Comparison of ENCODE assay signal across 9 cellular contexts in the genomic region with DNA sequence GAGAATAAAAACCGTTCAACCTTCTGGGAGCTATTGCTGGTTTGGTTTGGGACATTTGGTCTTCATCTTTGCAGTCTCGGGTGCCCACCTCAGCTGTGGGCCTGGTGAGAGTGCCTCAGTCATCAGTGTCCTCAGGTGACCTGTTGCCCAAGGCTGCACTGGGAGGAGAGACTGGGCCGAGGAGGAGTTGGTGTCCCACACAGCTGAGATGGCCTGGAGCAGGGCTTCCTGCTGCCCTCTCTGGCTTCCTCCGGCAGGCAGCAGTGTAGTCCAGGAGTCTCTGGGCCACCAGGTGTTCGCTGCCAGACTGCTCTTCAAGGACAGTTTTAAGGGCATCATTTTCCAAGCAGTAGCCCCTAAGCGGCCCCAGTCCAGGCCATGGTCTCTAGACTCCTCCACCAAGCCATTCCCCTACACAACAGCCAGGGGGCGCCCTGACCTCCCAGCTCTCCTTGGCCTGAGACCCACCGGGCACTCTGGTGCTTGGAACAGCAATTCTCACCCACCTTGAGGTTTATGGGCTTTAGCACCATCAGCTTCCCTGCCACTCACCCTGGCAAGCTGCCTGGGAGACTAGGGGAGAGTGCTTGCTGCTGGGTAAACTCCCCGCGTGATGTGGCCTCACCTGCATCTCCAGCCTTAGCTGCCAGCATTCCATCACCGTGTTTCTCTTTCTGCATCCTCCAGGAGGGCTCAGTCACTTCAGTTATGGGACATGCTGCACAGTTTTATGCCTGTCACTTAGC. TPM values are rescaled to one million over a fixed set of nuclear protein-coding genes. Genes with fewer than 3 reads are reported as not detected.
A peak's percentile ranks its signal among the peaks of the same experiment; 100 is the strongest.
DNase-seq lines count a peak whose midpoint lies in the region; ATAC-seq, FAIRE-seq and TF ChIP-seq lines count a peak whose summit lies in the region.
"Had no signal": no experiment of that assay in that cellular context is flagged by ENCODE, and none has a peak within 500 bp of the region (broad histone marks: within the 10 kb centered on the region; RNA-seq: fewer than 3 reads in every experiment).

No MANE protein-coding gene starts in this region.

- peak overlapping the region; percentile 24 for H3K27ac Mint-ChIP-seq in dendritic cell treated with granulocyte-macrophage colony-stimulating factor and Interleukin-4, amounts not matched to agents 40 ng/mL and 50 ng/mL, for 4 days

- DNase-seq in D721Med (ENCODE audit: insufficient read length, low spot score): no peak
- peak; percentile 52 for DNase-seq in mesenchymal stem cell
- DNase-seq in tibial nerve (ENCODE audit: low spot score in 2 of 2): no peak

- no peak overlapping the region for H3K14ac ChIP-seq in mesenchymal stem cell (ENCODE audit: low read length in 2 of 2)

- ATAC-seq in activated CD4-positive, CD25-positive, alpha-beta regulatory T cell treated with anti-CD3 and anti-CD28 coated beads, Interleukin-2, amount 50 U/mL, for 24 hours: peak; percentile 64 to 76
- ATAC-seq in HG03135 (IDR thresholded peaks at IDR 0.05; ENCODE audit: unreplicated experiment) (no peak), HG03457 (IDR thresholded peaks at IDR 0.05; ENCODE audit: unreplicated experiment) (no peak)

- peaks cover 95% of the 10 kb centered on the region for H3K36me3 Mint-ChIP-seq in dendritic cell treated with granulocyte-macrophage colony-stimulating factor and Interleukin-4, amounts not matched to agents 40 ng/mL and 50 ng/mL, for 4 days (ENCODE audit: low read depth)

- H2BK120ac ChIP-seq in mesenchymal stem cell (ENCODE audit: low read depth, low read length): no peak overlapping the region

- H3K27me3 ChIP-seq in mesenchymal stem cell (ENCODE audit: control insufficient read depth in 1 of 2, insufficient read depth in 1 of 2, low read length in 2 of 2) (no peaks in the 10 kb centered on the region), tibial nerve (no peaks in the 10 kb centered on the region)

- peaks cover 29% of the 10 kb centered on the region for H3K79me1 ChIP-seq in mesenchymal stem cell (replicated peaks; ENCODE audit: low read length, poor library complexity, severe bottlenecking)

- 70% methylated on average over 11 of the region's 11 CpGs for WGBS in mesenchymal stem cell
- WGBS in tibial nerve, 2 donors: 52 to 63% methylated on average over 10 to 11 of the region's 11 CpGs

- no peaks in the 10 kb centered on the region for H3K9me3 Mint-ChIP-seq in dendritic cell treated with granulocyte-macrophage colony-stimulating factor and Interleukin-4, amounts not matched to agents 40 ng/mL and 50 ng/mL, for 4 days

- no peak overlapping the region for H3K27ac ChIP-seq in mesenchymal stem cell (ENCODE audit: low read length, poor library complexity, severe bottlenecking)
- no peak overlapping the region for H3K27ac ChIP-seq in tibial nerve

- no peaks in the 10 kb centered on the region for H3K27me3 Mint-ChIP-seq in dendritic cell treated with granulocyte-macrophage colony-stimulating factor and Interleukin-4, amounts not matched to agents 40 ng/mL and 50 ng/mL, for 4 days

- no peak overlapping the region for H3K23ac ChIP-seq in mesenchymal stem cell (ENCODE audit: low read length in 2 of 2)

- no peaks in the 10 kb centered on the region for H3K9me3 ChIP-seq in mesenchymal stem cell (ENCODE audit: control insufficient read depth, low read length)
- H3K9me3 ChIP-seq in tibial nerve: no peaks in the 10 kb centered on the region

- peaks cover 44% of the 10 kb centered on the region for H3K4me1 Mint-ChIP-seq in dendritic cell treated with granulocyte-macrophage colony-stimulating factor and Interleukin-4, amounts not matched to agents 40 ng/mL and 50 ng/mL, for 4 days (ENCODE audit: low read depth)

- no peak overlapping the region for H3K4me2 ChIP-seq in mesenchymal stem cell (ENCODE audit: low read length, poor library complexity, severe bottlenecking)

- H4K91ac ChIP-seq in mesenchymal stem cell (ENCODE audit: low read length): no peak overlapping the region

- H2AFZ ChIP-seq in mesenchymal stem cell (ENCODE audit: low read depth, low read length): no peak overlapping the region

- H3K4ac ChIP-seq in mesenchymal stem cell (ENCODE audit: low read depth in 1 of 2, low read length in 2 of 2): no peak overlapping the region

- no peak overlapping the region for H2BK15ac ChIP-seq in mesenchymal stem cell (ENCODE audit: low read depth, poor library complexity, severe bottlenecking)

- no peak overlapping the region for H3K4me3 Mint-ChIP-seq in dendritic cell treated with granulocyte-macrophage colony-stimulating factor and Interleukin-4, amounts not matched to agents 40 ng/mL and 50 ng/mL, for 4 days

- H2AK5ac ChIP-seq in mesenchymal stem cell (ENCODE audit: low read length, severe bottlenecking): no peak overlapping the region

- peak; percentile 60 for TF ChIP-seq RAD21 in Ishikawa (IDR thresholded peaks at IDR 0.05; ENCODE audit: low read depth)

- intact Hi-C loops in dendritic cell treated with granulocyte-macrophage colony-stimulating factor and Interleukin-4, amounts not matched to agents 40 ng/mL and 50 ng/mL, for 4 days (cut with micrococcal nuclease): no loop called here

- H3K18ac ChIP-seq in mesenchymal stem cell (ENCODE audit: low read depth in 1 of 2, low read length in 2 of 2): no peak overlapping the region

- peaks cover 8% of the 10 kb centered on the region for H3K4me1 ChIP-seq in mesenchymal stem cell (ENCODE audit: control insufficient read depth, insufficient read depth, low read depth, low read length)
- H3K4me1 ChIP-seq in tibial nerve: peaks cover 0 to 15% (median 0%) of the 10 kb centered on the region in 4 donors

- H3K36me3 ChIP-seq in mesenchymal stem cell (ENCODE audit: control insufficient read depth in 1 of 2, insufficient read depth in 2 of 2, low read depth in 1 of 2, low read length in 2 of 2): peaks cover 72 to 78% of the 10 kb centered on the region in 2 experiments
- H3K36me3 ChIP-seq in tibial nerve: peaks cover 5 to 84% (median 18%) of the 10 kb centered on the region in 3 donors

- H3K9ac ChIP-seq in mesenchymal stem cell (ENCODE audit: low read length): no peak overlapping the region

- TF ChIP-seq EP300 in Ishikawa (IDR thresholded peaks at IDR 0.05; ENCODE audit: borderline replicate concordance) (no peak), tibial nerve (IDR thresholded peaks at IDR 0.05) (no peak)

- H3K4me3 ChIP-seq in mesenchymal stem cell (ENCODE audit: insufficient read depth in 1 of 2, low read depth in 1 of 2, low read length in 2 of 2): no peak overlapping the region
- no peak overlapping the region for H3K4me3 ChIP-seq in tibial nerve

- H4K8ac ChIP-seq in mesenchymal stem cell (ENCODE audit: low read length): no peak overlapping the region

- TF ChIP-seq CTCF in D721Med (IDR thresholded peaks at IDR 0.05; ENCODE audit: insufficient read depth, missing control alignments): peak; percentile 57
- TF ChIP-seq CTCF in tibial nerve (IDR thresholded peaks at IDR 0.05): peak; percentile 69 to 82 (median 76)

- FAIRE-seq in D721Med (lab: Jason Lieb, UNC): no peak

- no peak for TF ChIP-seq POLR2A in tibial nerve (IDR thresholded peaks at IDR 0.05)

- H2BK5ac ChIP-seq in mesenchymal stem cell (ENCODE audit: low read depth, low read length, poor library complexity, severe bottlenecking): no peak overlapping the region

- H2BK12ac ChIP-seq in mesenchymal stem cell (ENCODE audit: low read length in 2 of 2): no peak overlapping the region

TF ChIP-seq in Ishikawa, 13 proteins besides CTCF, POLR2A, EP300 and RAD21 (continues in another document):
- no peak for TF ChIP-seq EGR1 (IDR thresholded peaks at IDR 0.05)
- TF ChIP-seq TAF1 (IDR thresholded peaks at IDR 0.05; ENCODE audit: low read depth): no peak
- TF ChIP-seq, protein P1, sequence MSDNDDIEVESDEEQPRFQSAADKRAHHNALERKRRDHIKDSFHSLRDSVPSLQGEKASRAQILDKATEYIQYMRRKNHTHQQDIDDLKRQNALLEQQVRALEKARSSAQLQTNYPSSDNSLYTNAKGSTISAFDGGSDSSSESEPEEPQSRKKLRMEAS (IDR thresholded peaks at IDR 0.05): no peak
- TF ChIP-seq CREB1 (IDR thresholded peaks at IDR 0.05; ENCODE audit: low read depth): no peak
- TF ChIP-seq CEBPB (IDR thresholded peaks at IDR 0.05): no peak
- TF ChIP-seq, protein P2, sequence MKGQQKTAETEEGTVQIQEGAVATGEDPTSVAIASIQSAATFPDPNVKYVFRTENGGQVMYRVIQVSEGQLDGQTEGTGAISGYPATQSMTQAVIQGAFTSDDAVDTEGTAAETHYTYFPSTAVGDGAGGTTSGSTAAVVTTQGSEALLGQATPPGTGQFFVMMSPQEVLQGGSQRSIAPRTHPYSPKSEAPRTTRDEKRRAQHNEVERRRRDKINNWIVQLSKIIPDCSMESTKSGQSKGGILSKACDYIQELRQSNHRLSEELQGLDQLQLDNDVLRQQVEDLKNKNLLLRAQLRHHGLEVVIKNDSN (IDR thresholded peaks at IDR 0.05): no peak
- TF ChIP-seq FOXM1 (IDR thresholded peaks at IDR 0.05; ENCODE audit: borderline replicate concordance, low read depth): no peak

RNA-seq across cellular contexts. Expression of gene SYTL1, which starts 9.1 kb away (rescaled TPM):
- polyA plus RNA-seq in mesenchymal stem cell (2013, experiment 1 of 2): 0.39 TPM
- polyA plus RNA-seq in mesenchymal stem cell (2013, experiment 2 of 2): 0.59 TPM
- total RNA-seq in tibial nerve: 1 to 10 TPM; 1.2 to 2.7 (median 1.7) TPM

RNA-seq across cellular contexts. Expression of gene TMEM222, which starts 10.7 kb away (rescaled TPM):
- 37.1 TPM for polyA plus RNA-seq in mesenchymal stem cell (2013, experiment 1 of 2)
- 36.1 TPM for polyA plus RNA-seq in mesenchymal stem cell (2013, experiment 2 of 2)
- total RNA-seq in tibial nerve: 10 to 100 TPM; 21.4 to 35.4 (median 27.5) TPM

RNA-seq across cellular contexts. Expression of gene MAP3K6, which starts 34.1 kb away (rescaled TPM):
- 27.2 TPM for polyA plus RNA-seq in mesenchymal stem cell (2013, experiment 1 of 2)
- polyA plus RNA-seq in mesenchymal stem cell (2013, experiment 2 of 2): 28.1 TPM
- 100 to 1,000 TPM in 2 of 4 donors, 10 to 100 TPM in 2; 82.2 to 122 (median 101) TPM for total RNA-seq in tibial nerve

RNA-seq across cellular contexts. Expression of gene FCN3, which starts 41.9 kb away (rescaled TPM):
- not detected for polyA plus RNA-seq in mesenchymal stem cell (2013, experiment 1 of 2)
- not detected for polyA plus RNA-seq in mesenchymal stem cell (2013, experiment 2 of 2)
- 1 to 10 TPM in 3 of 4 donors, not detected in 1; 2.5 to 8.7 (median 3.7) TPM for total RNA-seq in tibial nerve
- total RNA-seq: mononuclear cell had no signal

RNA-seq across cellular contexts. Expression of gene CD164L2, which starts 50.4 kb away (rescaled TPM):
- not detected for polyA plus RNA-seq in mesenchymal stem cell (2013, experiment 1 of 2)
- polyA plus RNA-seq in mesenchymal stem cell (2013, experiment 2 of 2): not detected
- not detected for total RNA-seq in tibial nerve
- total RNA-seq: mononuclear cell had no signal

Comparison
In these comparisons a context has a peak if more than half of its experiments do, and no peak if none do; other contexts are left out.
1. ATAC-seq: peak in activated CD4-positive, CD25-positive, alpha-beta regulatory T cell treated with anti-CD3 and anti-CD28 coated beads, Interleukin-2, amount 50 U/mL, for 24 hours (2 of 2); none in HG03135 (single experiment) and HG03457 (single experiment).